8 cellular contexts compared by ENCODE assay signal in the genomic region with DNA sequence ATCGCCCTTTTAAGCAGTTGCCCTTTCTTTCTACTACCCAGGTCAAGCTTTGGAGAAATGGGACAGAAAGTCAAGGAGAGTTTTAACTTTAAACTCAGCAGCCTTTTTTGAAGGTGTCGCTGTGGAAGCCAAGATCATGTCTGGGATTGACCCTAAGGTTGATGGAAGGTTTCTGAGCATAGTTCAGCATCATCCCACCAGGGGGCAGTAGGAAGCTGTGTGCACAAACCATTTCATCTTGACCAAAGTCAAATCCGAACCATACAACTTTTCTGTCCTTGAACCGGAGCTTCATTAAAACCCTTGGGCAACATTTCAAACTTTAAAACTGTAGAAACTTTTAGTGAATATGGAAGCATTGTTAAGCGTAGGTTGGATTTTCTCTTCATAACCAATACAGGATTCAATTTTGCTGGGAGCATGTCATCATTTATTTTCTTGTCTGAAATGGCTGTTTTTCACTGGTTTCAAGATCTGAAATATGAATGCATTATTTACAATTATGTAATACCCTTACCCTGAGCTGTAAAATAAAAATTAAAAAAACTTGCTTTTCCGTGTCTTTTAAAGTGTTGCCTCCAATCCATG.
DNase-seq lines count a peak whose midpoint lies in the region; ATAC-seq and TF ChIP-seq lines count a peak whose summit lies in the region.

No MANE protein-coding gene starts in this region.

- H3K4me3 ChIP-seq in DOHH2 (ENCODE audit: low read length) (no peak overlapping the region), KMS-11 (IDR thresholded peaks at IDR 0.05; ENCODE audit: insufficient read depth, low read depth, low read length) (no peak overlapping the region), WI38 (ENCODE audit: low read depth, low read length) (no peak overlapping the region), psoas muscle (no peak overlapping the region)

- no peak overlapping the region for H2AFZ ChIP-seq in KMS-11 (ENCODE audit: low read depth)

- H3K27me3 ChIP-seq in DOHH2 (ENCODE audit: control insufficient read depth, low read length) (no peaks in the 10 kb centered on the region), KMS-11 (ENCODE audit: insufficient read depth, low read depth) (no peaks in the 10 kb centered on the region), psoas muscle (ENCODE audit: insufficient read depth in 3 of 3, low read length in 2 of 3) (no peaks in the 10 kb centered on the region)

- H3K9ac ChIP-seq in KMS-11 = no peak overlapping the region

- H4K20me1 ChIP-seq in DOHH2 (ENCODE audit: control insufficient read depth, insufficient read depth, low read depth, low read length) (no peaks in the 10 kb centered on the region), KMS-11 (ENCODE audit: insufficient read depth) (no peaks in the 10 kb centered on the region)

- DNase-seq in GM19240 (ENCODE audit: insufficient read length, low spot score) (peak; percentile 7), glomerular endothelial cell (ENCODE audit: extremely low read depth, low read depth, low spot score) (peak; percentile 36), psoas muscle (peak; percentile 33 to 67), cerebellar nuclear complex (lab: John Stamatoyannopoulos, UW) (no peak)

- WGBS in psoas muscle, 3 donors = 33 to 40% (median 34%) methylated on average over 6 of the region's 6 CpGs

- H3K27ac ChIP-seq in DOHH2 (ENCODE audit: low read depth, low read length) = no peak overlapping the region
- H3K27ac ChIP-seq in KMS-11 = no peak overlapping the region
- no peak overlapping the region for H3K27ac ChIP-seq in psoas muscle

- intact Hi-C loops in psoas muscle (cut with DNase I) = loop anchor here (1.0 to 10.0 kb wide), 6 partner anchors 118 to 523 kb away; no protein-coding TSS in a partner anchor

- H3K4me2 ChIP-seq in DOHH2 (ENCODE audit: low read length) (no peak overlapping the region), KMS-11 (no peak overlapping the region)

- H3K79me2 ChIP-seq in DOHH2 (ENCODE audit: control insufficient read depth, low read length) (no peaks in the 10 kb centered on the region), KMS-11 (ENCODE audit: insufficient read depth, low read depth) (no peaks in the 10 kb centered on the region)

- ATAC-seq in psoas muscle (peak; percentile 83 to 95 (median 90)), GM18519 (IDR thresholded peaks at IDR 0.05; ENCODE audit: low FRiP score, unreplicated experiment) (no peak)

- H3K9me3 ChIP-seq in DOHH2 (ENCODE audit: control insufficient read depth, insufficient read depth, low read length) (no peaks in the 10 kb centered on the region), psoas muscle (no peaks in the 10 kb centered on the region)

- TF ChIP-seq CTCF in DOHH2 (IDR thresholded peaks at IDR 0.05; ENCODE audit: low read depth, low read length, poor library complexity, severe bottlenecking) (peak; percentile 74), KMS-11 (conservative IDR thresholded peaks at IDR 0.05; ENCODE audit: low read depth, low read length) (peak; percentile 93), WI38 (IDR thresholded peaks at IDR 0.05; ENCODE audit: low read depth, low read length) (peak; percentile 39), psoas muscle (IDR thresholded peaks at IDR 0.05) (peak; percentile 93)

- no peaks in the 10 kb centered on the region for H3F3A ChIP-seq in DOHH2 (ENCODE audit: control insufficient read depth, insufficient read depth)

- H3K36me3 ChIP-seq in DOHH2 (ENCODE audit: control insufficient read depth, low read length) (no peaks in the 10 kb centered on the region), KMS-11 (ENCODE audit: insufficient read depth) (no peaks in the 10 kb centered on the region), psoas muscle (ENCODE audit: insufficient read depth in 1 of 2, low read depth in 1 of 2) (no peaks in the 10 kb centered on the region)

- no peaks in the 10 kb centered on the region for H3K9me2 ChIP-seq in DOHH2 (replicated peaks; ENCODE audit: control insufficient read depth, low read length)

- no peaks in the 10 kb centered on the region for H3K4me1 ChIP-seq in DOHH2 (ENCODE audit: control insufficient read depth, low read length)
- H3K4me1 ChIP-seq in KMS-11 (ENCODE audit: low read depth, poor library complexity, severe bottlenecking) = no peaks in the 10 kb centered on the region
- peaks cover 6% of the 10 kb centered on the region for H3K4me1 ChIP-seq in psoas muscle

Comparison
In these comparisons a context has a peak if more than half of its experiments do, and no peak if none do; other contexts are left out.
1. CTCF ChIP-seq: peak in every context shown above with its lines; median percentile 93 in KMS-11; 93 in psoas muscle; 74 in DOHH2; 39 in WI38.
2. DNase-seq: peak in GM19240 (single experiment), glomerular endothelial cell (single experiment) and psoas muscle (2 of 2); none in cerebellar nuclear complex (0 of 2).